Comparison of ENCODE assay signal across 41 cellular contexts in genomic region chr17:63941751-63942150, GRCh38. TPM values are rescaled to one million over a fixed set of nuclear protein-coding genes. Genes with fewer than 3 reads are reported as not detected.
"Had no signal": no experiment of that assay in that cellular context is flagged by ENCODE, and none has a peak within 500 bp of the region (broad histone marks: within the 10 kb centered on the region; RNA-seq: fewer than 3 reads in every experiment).

No MANE protein-coding gene starts in this region.

- H3K36me3 ChIP-seq: adrenal gland, esophagus squamous epithelium, gastroesophageal sphincter, WERI-Rb-1 had no signal

- H3K27me3 Mint-ChIP-seq: activated CD4-positive, alpha-beta memory T cell treated with anti-CD3 and anti-CD28 coated beads for 36 hours; activated CD4-positive, alpha-beta T cell treated with anti-CD3 and anti-CD28 coated beads for 36 hours; activated naive CD4-positive, alpha-beta T cell treated with anti-CD3 and anti-CD28 coated beads, Interleukin-2, amount 50 U/mL, for 24 hours; activated naive CD8-positive, alpha-beta T cell treated with anti-CD3 and anti-CD28 coated beads for 36 hours; activated naive CD8-positive, alpha-beta T cell treated with anti-CD3 and anti-CD28 coated beads, Interleukin-2, amount 50 U/mL, for 24 hours; T-helper 17 cell had no signal

- H3K36me3 Mint-ChIP-seq: activated CD4-positive, alpha-beta memory T cell treated with anti-CD3 and anti-CD28 coated beads for 36 hours; activated CD8-positive, alpha-beta memory T cell treated with anti-CD3 and anti-CD28 coated beads, Interleukin-2, amount 10 ng/mL, durations not matched to agents 7 days and 5 days; activated naive CD4-positive, alpha-beta T cell treated with anti-CD3 and anti-CD28 coated beads, Interleukin-2, amount 50 U/mL, for 24 hours; activated naive CD8-positive, alpha-beta T cell treated with anti-CD3 and anti-CD28 coated beads for 36 hours had no signal

- H3K4me3 ChIP-seq: adrenal gland, body of pancreas, esophagus squamous epithelium, gastroesophageal sphincter had no signal

- ATAC-seq: activated CD4-positive, alpha-beta T cell treated with anti-CD3 and anti-CD28 coated beads for 36 hours; activated CD8-positive, alpha-beta memory T cell treated with anti-CD3 and anti-CD28 coated beads, Interleukin-2, amount 10 ng/mL, durations not matched to agents 7 days and 5 days; activated CD8-positive, alpha-beta T cell treated with anti-CD3 and anti-CD28 coated beads, Interleukin-2, amount 10 ng/mL, durations not matched to agents 7 days and 5 days; activated naive CD8-positive, alpha-beta T cell treated with anti-CD3 and anti-CD28 coated beads, Interleukin-2, amount 50 U/mL, for 24 hours; body of pancreas; gastroesophageal sphincter; T-helper 17 cell had no signal

- H3K4me1 ChIP-seq: adrenal gland, body of pancreas, gastroesophageal sphincter had no signal

- H3K9me3 ChIP-seq: adrenal gland, body of pancreas, esophagus squamous epithelium, gastroesophageal sphincter had no signal

- H3K27ac ChIP-seq: adrenal gland, body of pancreas, epithelial cell of prostate, esophagus squamous epithelium, gastroesophageal sphincter, WERI-Rb-1 had no signal

- H3K4me3 Mint-ChIP-seq: activated CD4-positive, alpha-beta memory T cell treated with anti-CD3 and anti-CD28 coated beads for 36 hours; activated CD4-positive, alpha-beta T cell treated with anti-CD3 and anti-CD28 coated beads for 36 hours; activated CD4-positive, alpha-beta T cell treated with anti-CD3 and anti-CD28 coated beads, Interleukin-2, amount 10 ng/mL, durations not matched to agents 24 days and 14 days; activated CD8-positive, alpha-beta memory T cell treated with anti-CD3 and anti-CD28 coated beads, Interleukin-2, amount 10 ng/mL, durations not matched to agents 7 days and 5 days; activated CD8-positive, alpha-beta T cell treated with anti-CD3 and anti-CD28 coated beads, Interleukin-2, amount 10 ng/mL, durations not matched to agents 7 days and 5 days; activated naive CD4-positive, alpha-beta T cell treated with anti-CD3 and anti-CD28 coated beads for 36 hours; activated naive CD4-positive, alpha-beta T cell treated with anti-CD3 and anti-CD28 coated beads, Interleukin-2, amount 50 U/mL, for 24 hours; activated naive CD8-positive, alpha-beta T cell treated with anti-CD3 and anti-CD28 coated beads for 36 hours; activated naive CD8-positive, alpha-beta T cell treated with anti-CD3 and anti-CD28 coated beads, Interleukin-2, amount 50 U/mL, for 24 hours; activated T-helper 1 cell treated with anti-CD3 and anti-CD28 coated beads, Interleukin-12 subunit alpha, Interleukin-12 subunit beta, Interleukin-2, Interleukin-4 antibody, amounts not matched to agents 30 ng/mL and 10 ng/mL and 1 ng/mL, durations not matched to agents 14 hours and 24 hours and 36 hours; T-helper 17 cell; T-helper 2 cell treated with Interferon-gamma antibody and Interleukin-4, amounts not matched to agents 5 μg/mL and 100 μg/mL, for 36 hours had no signal

- H3K27me3 ChIP-seq: adrenal gland, body of pancreas, esophagus squamous epithelium, gastroesophageal sphincter had no signal

- H3K27ac Mint-ChIP-seq: activated CD4-positive, alpha-beta memory T cell treated with anti-CD3 and anti-CD28 coated beads for 36 hours; activated CD4-positive, alpha-beta T cell treated with anti-CD3 and anti-CD28 coated beads for 36 hours; activated CD4-positive, alpha-beta T cell treated with anti-CD3 and anti-CD28 coated beads, Interleukin-2, amount 10 ng/mL, durations not matched to agents 24 days and 14 days; activated CD8-positive, alpha-beta memory T cell treated with anti-CD3 and anti-CD28 coated beads, Interleukin-2, amount 10 ng/mL, durations not matched to agents 7 days and 5 days; activated CD8-positive, alpha-beta T cell treated with anti-CD3 and anti-CD28 coated beads, Interleukin-2, amount 10 ng/mL, durations not matched to agents 7 days and 5 days; activated naive CD4-positive, alpha-beta T cell treated with anti-CD3 and anti-CD28 coated beads for 36 hours; activated naive CD4-positive, alpha-beta T cell treated with anti-CD3 and anti-CD28 coated beads, Interleukin-2, amount 50 U/mL, for 24 hours; activated naive CD8-positive, alpha-beta T cell treated with anti-CD3 and anti-CD28 coated beads for 36 hours; activated naive CD8-positive, alpha-beta T cell treated with anti-CD3 and anti-CD28 coated beads, Interleukin-2, amount 50 U/mL, for 24 hours; activated T-helper 1 cell treated with anti-CD3 and anti-CD28 coated beads, Interleukin-12 subunit alpha, Interleukin-12 subunit beta, Interleukin-2, Interleukin-4 antibody, amounts not matched to agents 30 ng/mL and 10 ng/mL and 1 ng/mL, durations not matched to agents 14 hours and 24 hours and 36 hours; activated T-helper 2 cell treated with anti-CD3 and anti-CD28 coated beads, Interferon-gamma antibody, Interleukin-2, Interleukin-4, amounts not matched to agents 10 μg/mL and 5 μg/mL and 100 μg/mL, durations not matched to agents 14 hours and 24 hours and 36 hours; T-helper 2 cell treated with Interferon-gamma antibody and Interleukin-4, amounts not matched to agents 5 μg/mL and 100 μg/mL, for 36 hours had no signal

- DNase-seq: activated CD4-positive, alpha-beta memory T cell treated with anti-CD3 and anti-CD28 coated beads for 36 hours; activated CD4-positive, alpha-beta T cell treated with anti-CD3 and anti-CD28 coated beads for 36 hours; activated CD4-positive, alpha-beta T cell treated with anti-CD3 and anti-CD28 coated beads, Interleukin-2, amount 10 ng/mL, durations not matched to agents 24 days and 14 days; activated CD4-positive, CD25-positive, alpha-beta regulatory T cell; activated CD4-positive, CD25-positive, alpha-beta regulatory T cell treated with anti-CD3 and anti-CD28 coated beads, Interleukin-2, amount 50 U/mL, for 72 hours; activated CD8-positive, alpha-beta memory T cell treated with anti-CD3 and anti-CD28 coated beads, Interleukin-2, amount 10 ng/mL, durations not matched to agents 7 days and 5 days; activated CD8-positive, alpha-beta memory T cell treated with anti-CD3 and anti-CD28 coated beads, Interleukin-2, amount 50 U/mL, for 4 hours; activated CD8-positive, alpha-beta T cell treated with anti-CD3 and anti-CD28 coated beads, Interleukin-2, amount 10 ng/mL, durations not matched to agents 7 days and 5 days; activated effector memory CD4-positive, alpha-beta T cell treated with anti-CD3 and anti-CD28 coated beads, Interleukin-2, amount 50 U/mL, for 16 hours; activated naive CD4-positive, alpha-beta T cell treated with anti-CD3 and anti-CD28 coated beads for 36 hours; activated naive CD8-positive, alpha-beta T cell treated with anti-CD3 and anti-CD28 coated beads for 36 hours; activated naive CD8-positive, alpha-beta T cell treated with anti-CD3 and anti-CD28 coated beads, Interleukin-2, amount 50 U/mL, for 24 hours; activated T-cell treated with anti-CD3 and anti-CD28 coated beads, Interleukin-2, amount 50 U/mL, for 1 hour; activated T-cell treated with anti-CD3 and anti-CD28 coated beads, Interleukin-2, amount 50 U/mL, for 48 hours; adrenal gland; amygdala; aorta; body of pancreas; caudate nucleus; cortex of kidney; dermis blood vessel endothelial cell; effector CD4-positive, alpha-beta T cell; esophagus squamous epithelium; foreskin melanocyte; T-helper 1 cell; T-helper 17 cell; T1000; WERI-Rb-1 had no signal

- H3K9me3 Mint-ChIP-seq: activated CD4-positive, alpha-beta memory T cell treated with anti-CD3 and anti-CD28 coated beads for 36 hours; activated CD4-positive, alpha-beta T cell treated with anti-CD3 and anti-CD28 coated beads, Interleukin-2, amount 10 ng/mL, durations not matched to agents 24 days and 14 days; activated naive CD4-positive, alpha-beta T cell treated with anti-CD3 and anti-CD28 coated beads for 36 hours; activated naive CD4-positive, alpha-beta T cell treated with anti-CD3 and anti-CD28 coated beads, Interleukin-2, amount 50 U/mL, for 24 hours; activated naive CD8-positive, alpha-beta T cell treated with anti-CD3 and anti-CD28 coated beads for 36 hours; activated naive CD8-positive, alpha-beta T cell treated with anti-CD3 and anti-CD28 coated beads, Interleukin-2, amount 50 U/mL, for 24 hours; activated T-helper 1 cell treated with anti-CD3 and anti-CD28 coated beads, Interleukin-12 subunit alpha, Interleukin-12 subunit beta, Interleukin-2, Interleukin-4 antibody, amounts not matched to agents 30 ng/mL and 10 ng/mL and 1 ng/mL, durations not matched to agents 14 hours and 24 hours and 36 hours; activated T-helper 2 cell treated with anti-CD3 and anti-CD28 coated beads, Interferon-gamma antibody, Interleukin-2, Interleukin-4, amounts not matched to agents 10 μg/mL and 5 μg/mL and 100 μg/mL, durations not matched to agents 14 hours and 24 hours and 36 hours; T-helper 2 cell treated with Interferon-gamma antibody and Interleukin-4, amounts not matched to agents 5 μg/mL and 100 μg/mL, for 36 hours had no signal

RNA-seq across cellular contexts. Expression of gene CD79B, which starts 9.6 kb away (rescaled TPM):
- total RNA-seq: body of pancreas, chondrocyte, fibroblast of villous mesenchyme had no signal

RNA-seq across cellular contexts. Expression of gene GH1, which starts 23.1 kb away (rescaled TPM):
- total RNA-seq: activated CD4-positive, alpha-beta T cell treated with anti-CD3 and anti-CD28 coated beads, Interleukin-2, amount 10 ng/mL, durations not matched to agents 24 days and 14 days; activated CD8-positive, alpha-beta memory T cell treated with anti-CD3 and anti-CD28 coated beads for 36 hours; activated CD8-positive, alpha-beta memory T cell treated with anti-CD3 and anti-CD28 coated beads, Interleukin-2, amount 10 ng/mL, durations not matched to agents 7 days and 5 days; activated CD8-positive, alpha-beta T cell treated with anti-CD3 and anti-CD28 coated beads, Interleukin-2, amount 10 ng/mL, durations not matched to agents 7 days and 5 days; activated naive CD4-positive, alpha-beta T cell treated with anti-CD3 and anti-CD28 coated beads for 36 hours; activated naive CD8-positive, alpha-beta T cell treated with anti-CD3 and anti-CD28 coated beads for 36 hours; activated T-helper 1 cell treated with anti-CD3 and anti-CD28 coated beads, Interleukin-12 subunit alpha, Interleukin-12 subunit beta, Interleukin-2, Interleukin-4 antibody, amounts not matched to agents 30 ng/mL and 10 ng/mL and 1 ng/mL, durations not matched to agents 14 hours and 24 hours and 36 hours; activated T-helper 2 cell treated with anti-CD3 and anti-CD28 coated beads, Interferon-gamma antibody, Interleukin-2, Interleukin-4, amounts not matched to agents 10 μg/mL and 5 μg/mL and 100 μg/mL, durations not matched to agents 14 hours and 24 hours and 36 hours; adrenal gland; aorta; body of pancreas; chondrocyte; dermis blood vessel endothelial cell; endothelial cell of umbilical vein; esophagus squamous epithelium; fibroblast of lung; fibroblast of villous mesenchyme; gastroesophageal sphincter; glomerular endothelial cell; T-helper 17 cell had no signal
- polyA plus RNA-seq: adrenal gland, aorta, endothelial cell of umbilical vein, esophagus, fibroblast of lung had no signal

RNA-seq across cellular contexts. Expression of gene CSHL1, which starts 30.7 kb away (rescaled TPM):
- total RNA-seq: activated CD4-positive, alpha-beta memory T cell treated with anti-CD3 and anti-CD28 coated beads for 36 hours; activated CD4-positive, alpha-beta T cell treated with anti-CD3 and anti-CD28 coated beads for 36 hours; activated CD4-positive, alpha-beta T cell treated with anti-CD3 and anti-CD28 coated beads, Interleukin-2, amount 10 ng/mL, durations not matched to agents 24 days and 14 days; activated CD8-positive, alpha-beta memory T cell treated with anti-CD3 and anti-CD28 coated beads for 36 hours; activated CD8-positive, alpha-beta memory T cell treated with anti-CD3 and anti-CD28 coated beads, Interleukin-2, amount 10 ng/mL, durations not matched to agents 7 days and 5 days; activated CD8-positive, alpha-beta T cell treated with anti-CD3 and anti-CD28 coated beads, Interleukin-2, amount 10 ng/mL, durations not matched to agents 7 days and 5 days; activated naive CD4-positive, alpha-beta T cell treated with anti-CD3 and anti-CD28 coated beads for 36 hours; activated naive CD8-positive, alpha-beta T cell treated with anti-CD3 and anti-CD28 coated beads for 36 hours; activated T-helper 1 cell treated with anti-CD3 and anti-CD28 coated beads, Interleukin-12 subunit alpha, Interleukin-12 subunit beta, Interleukin-2, Interleukin-4 antibody, amounts not matched to agents 30 ng/mL and 10 ng/mL and 1 ng/mL, durations not matched to agents 14 hours and 24 hours and 36 hours; activated T-helper 2 cell treated with anti-CD3 and anti-CD28 coated beads, Interferon-gamma antibody, Interleukin-2, Interleukin-4, amounts not matched to agents 10 μg/mL and 5 μg/mL and 100 μg/mL, durations not matched to agents 14 hours and 24 hours and 36 hours; adrenal gland; aorta; body of pancreas; chondrocyte; dermis blood vessel endothelial cell; endothelial cell of umbilical vein; esophagus squamous epithelium; fibroblast of lung; fibroblast of villous mesenchyme; gastroesophageal sphincter; glomerular endothelial cell; T-helper 17 cell had no signal
- polyA plus RNA-seq: adrenal gland, aorta, endothelial cell of umbilical vein, esophagus, fibroblast of lung had no signal

RNA-seq across cellular contexts. Expression of gene SCN4A, which starts 31.0 kb away (rescaled TPM):
- total RNA-seq: activated CD8-positive, alpha-beta T cell treated with anti-CD3 and anti-CD28 coated beads, Interleukin-2, amount 10 ng/mL, durations not matched to agents 7 days and 5 days; chondrocyte; fibroblast of villous mesenchyme; glomerular endothelial cell had no signal
- polyA plus RNA-seq: fibroblast of lung had no signal

RNA-seq across cellular contexts. Expression of gene CSH1, which starts 45.4 kb away (rescaled TPM):
- total RNA-seq: activated CD4-positive, alpha-beta memory T cell treated with anti-CD3 and anti-CD28 coated beads for 36 hours; activated CD4-positive, alpha-beta T cell treated with anti-CD3 and anti-CD28 coated beads for 36 hours; activated CD4-positive, alpha-beta T cell treated with anti-CD3 and anti-CD28 coated beads, Interleukin-2, amount 10 ng/mL, durations not matched to agents 24 days and 14 days; activated CD8-positive, alpha-beta memory T cell treated with anti-CD3 and anti-CD28 coated beads for 36 hours; activated CD8-positive, alpha-beta memory T cell treated with anti-CD3 and anti-CD28 coated beads, Interleukin-2, amount 10 ng/mL, durations not matched to agents 7 days and 5 days; activated CD8-positive, alpha-beta T cell treated with anti-CD3 and anti-CD28 coated beads, Interleukin-2, amount 10 ng/mL, durations not matched to agents 7 days and 5 days; activated naive CD4-positive, alpha-beta T cell treated with anti-CD3 and anti-CD28 coated beads for 36 hours; activated naive CD8-positive, alpha-beta T cell treated with anti-CD3 and anti-CD28 coated beads for 36 hours; activated T-helper 1 cell treated with anti-CD3 and anti-CD28 coated beads, Interleukin-12 subunit alpha, Interleukin-12 subunit beta, Interleukin-2, Interleukin-4 antibody, amounts not matched to agents 30 ng/mL and 10 ng/mL and 1 ng/mL, durations not matched to agents 14 hours and 24 hours and 36 hours; activated T-helper 2 cell treated with anti-CD3 and anti-CD28 coated beads, Interferon-gamma antibody, Interleukin-2, Interleukin-4, amounts not matched to agents 10 μg/mL and 5 μg/mL and 100 μg/mL, durations not matched to agents 14 hours and 24 hours and 36 hours; adrenal gland; aorta; body of pancreas; chondrocyte; dermis blood vessel endothelial cell; endothelial cell of umbilical vein; esophagus squamous epithelium; fibroblast of lung; fibroblast of villous mesenchyme; gastroesophageal sphincter; glomerular endothelial cell had no signal
- polyA plus RNA-seq: adrenal gland, aorta, endothelial cell of umbilical vein, esophagus, fibroblast of lung had no signal
